Comparison of ENCODE assay signal across 1 cellular context in genomic region chr6:18405477-18406293, GRCh38.
TF ChIP-seq lines count a peak whose summit lies in the region.

No MANE protein-coding gene starts in this region.

TF ChIP-seq in SK-N-SH, 30 proteins besides CTCF, POLR2A, EP300 and RAD21 (continued from another document):
- TF ChIP-seq USF1 (IDR thresholded peaks at IDR 0.05; ENCODE audit: borderline replicate concordance, low read depth), result 0 out of 2 replicates have a peak, but pooled peaks have one; percentile 43
- 0 out of 2 replicates have a peak, but pooled peaks have one; percentile 47 for TF ChIP-seq TEAD4 (IDR thresholded peaks at IDR 0.05; ENCODE audit: borderline replicate concordance, insufficient read depth)
- TF ChIP-seq SMC3 (IDR thresholded peaks at IDR 0.05; ENCODE audit: low read depth, low read length), result no peak
- no peak for TF ChIP-seq CHD2 (IDR thresholded peaks at IDR 0.05; ENCODE audit: low read length, partially characterized antibody)
- peak; percentile 58; the same call in 1 of the 2 replicates for TF ChIP-seq FOXM1 (IDR thresholded peaks at IDR 0.05; ENCODE audit: low read depth)
